8 cellular contexts compared by ENCODE assay signal in genomic region chr16:67872131-67872630, GRCh38. TPM values are rescaled to one million over a fixed set of nuclear protein-coding genes. Genes with fewer than 3 reads are reported as not detected.
A peak's percentile ranks its signal among the peaks of the same experiment; 100 is the strongest.
DNase-seq lines count a peak whose midpoint lies in the region; ATAC-seq, FAIRE-seq and TF ChIP-seq lines count a peak whose summit lies in the region.

No MANE protein-coding gene starts in this region.

- ATAC-seq in CD4-positive, alpha-beta T cell (ENCODE audit: poor library complexity) = no peak
- ATAC-seq in HG03039 (IDR thresholded peaks at IDR 0.05; ENCODE audit: unreplicated experiment) (no peak), HG02981 (IDR thresholded peaks at IDR 0.05; ENCODE audit: unreplicated experiment) (no peak)

- H3K4me1 Mint-ChIP-seq in CD4-positive, alpha-beta T cell (ENCODE audit: low read depth) = peaks cover 35% of the 10 kb centered on the region

- no peak for TF ChIP-seq POLR2A in NB4 (IDR thresholded peaks at IDR 0.05; ENCODE audit: extremely low read depth, insufficient read length)

- POLR2A ChIA-PET in CD4-positive, alpha-beta T cell (lab: Charles Lee) = interaction anchor here (1.0 to 1.5 kb wide), 5 partner anchors 20 to 66 kb away, joined by 3 to 8 read pairs (median 4); partner anchors contain the start of genes NUTF2, PSKH1, RANBP10 and TSNAXIP1

- CTCF ChIA-PET in CD4-positive, alpha-beta T cell (lab: Charles Lee) = interaction anchor here (1.2 kb wide), 1 partner anchor 56 kb away, joined by 8 read pairs; no protein-coding TSS in a partner anchor

- intact Hi-C loops in CD4-positive, alpha-beta T cell (cut with DNase I, micrococcal nuclease) = loop anchor here in 1 of 2 experiments (1.0 to 5.0 kb wide), 3 partner anchors 21 to 40 kb away; partner anchors contain the start of genes CENPT and PSKH1

- H3K36me3 Mint-ChIP-seq in CD4-positive, alpha-beta T cell (ENCODE audit: low read depth) = peaks cover 57% of the 10 kb centered on the region

- H3K27me3 ChIP-seq in CD4-positive, alpha-beta T cell (ENCODE audit: control insufficient read depth, insufficient read depth, low read length) = no peaks in the 10 kb centered on the region
- H3K27me3 ChIP-seq in neuron (ENCODE audit: insufficient read depth, low read length) = no peaks in the 10 kb centered on the region

- H3K27ac ChIP-seq in CD4-positive, alpha-beta T cell (ENCODE audit: low read depth, low read length) = peak overlapping the region; percentile 82
- H3K27ac ChIP-seq in coronary artery = peak overlapping the region; percentile 77 to 82

- peak overlapping the region; percentile 79 for H3K4me3 ChIP-seq in NB4 (ENCODE audit: low read depth, low read length)
- H3K4me3 ChIP-seq in coronary artery = peak overlapping the region; percentile 92
- peak overlapping the region; percentile 75 for H3K4me3 ChIP-seq in neuron (ENCODE audit: low read length)

- DNase-seq in CD4-positive, alpha-beta T cell = no peak
- DNase-seq in NB4 (ENCODE audit: low read depth) (peak; percentile 31), coronary artery (ENCODE audit: low spot score) (no peak), dedifferentiated amniotic fluid mesenchymal stem cell (ENCODE audit: extremely low spot score) (no peak), frontal cortex (ENCODE audit: low spot score in 2 of 2) (no peak)

- no peak for FAIRE-seq in frontal cortex (lab: Jason Lieb, UNC)

- H3K9me3 ChIP-seq in CD4-positive, alpha-beta T cell (ENCODE audit: control insufficient read depth, low read length) = no peaks in the 10 kb centered on the region
- no peaks in the 10 kb centered on the region for H3K9me3 ChIP-seq in neuron (ENCODE audit: low read length)

- no peaks in the 10 kb centered on the region for H3K27me3 Mint-ChIP-seq in CD4-positive, alpha-beta T cell

- no peak overlapping the region for H2AFZ ChIP-seq in neuron (ENCODE audit: low read depth, low read length)

- peak overlapping the region; percentile 96 for H3K4me3 Mint-ChIP-seq in CD4-positive, alpha-beta T cell

- no peak for TF ChIP-seq CTCF in CD4-positive, alpha-beta T cell (IDR thresholded peaks at IDR 0.05)
- TF ChIP-seq CTCF in NB4 (IDR thresholded peaks at IDR 0.05; ENCODE audit: low read depth, low read length) (no peak), coronary artery (IDR thresholded peaks at IDR 0.05) (no peak)

- no peaks in the 10 kb centered on the region for H3K9me3 Mint-ChIP-seq in CD4-positive, alpha-beta T cell

- peak overlapping the region; percentile 89 for H3K27ac Mint-ChIP-seq in CD4-positive, alpha-beta T cell

- peaks cover 50% of the 10 kb centered on the region for H3K36me3 ChIP-seq in neuron (ENCODE audit: insufficient read depth, low read length)

- H3K4me1 ChIP-seq in neuron (ENCODE audit: insufficient read depth, low read length) = peaks cover 11% of the 10 kb centered on the region

RNA-seq across cellular contexts. Expression of gene EDC4, which starts 0.7 kb away (rescaled TPM):
- total RNA-seq in CD4-positive, alpha-beta T cell = 100 to 1,000 TPM; 134 to 145 TPM
- total RNA-seq in frontal cortex = 64.0 TPM

RNA-seq across cellular contexts. Expression of gene NRN1L, which starts 12.5 kb away (rescaled TPM):
- 1 to 10 TPM; 2.9 to 4.4 TPM for total RNA-seq in CD4-positive, alpha-beta T cell
- total RNA-seq in frontal cortex = not detected

RNA-seq across cellular contexts. Expression of gene PSKH1, which starts 20.9 kb away (rescaled TPM):
- 10 to 100 TPM; 11.4 to 13.3 TPM for total RNA-seq in CD4-positive, alpha-beta T cell
- total RNA-seq in frontal cortex = 6.5 TPM

RNA-seq across cellular contexts. Expression of gene CENPT, which starts 24.7 kb away (rescaled TPM):
- total RNA-seq in CD4-positive, alpha-beta T cell = 10 to 100 TPM; 77.5 to 84.1 TPM
- 25.3 TPM for total RNA-seq in frontal cortex

RNA-seq across cellular contexts. Expression of gene NUTF2, which starts 25.4 kb away (rescaled TPM):
- total RNA-seq in CD4-positive, alpha-beta T cell = 10 to 100 TPM; 24.0 to 25.7 TPM
- 70.9 TPM for total RNA-seq in frontal cortex
